ENCODE assay signal across 16 cellular contexts in genomic region chr7:45712057-45712689, GRCh38.
"Had no signal": no experiment of that assay in that cellular context is flagged by ENCODE, and none has a peak within 500 bp of the region (broad histone marks: within the 10 kb centered on the region; RNA-seq: fewer than 3 reads in every experiment).

No MANE protein-coding gene starts in this region.

- H3K9me3 Mint-ChIP-seq: activated naive CD4-positive, alpha-beta T cell treated with anti-CD3 and anti-CD28 coated beads for 36 hours; neural crest cell had no signal

- H3K27ac Mint-ChIP-seq: activated naive CD4-positive, alpha-beta T cell treated with anti-CD3 and anti-CD28 coated beads for 36 hours had no signal

- H3K9me3 ChIP-seq: adrenal gland, gastroesophageal sphincter, heart right ventricle, lower lobe of right lung, thyroid gland, uterus had no signal

- H3K27me3 ChIP-seq: adrenal gland, cardiac muscle cell, gastroesophageal sphincter, heart right ventricle, thyroid gland, uterus had no signal

- H3K4me1 Mint-ChIP-seq: neural crest cell had no signal

- ATAC-seq: gastroesophageal sphincter, heart right ventricle, left colon, lower lobe of right lung had no signal

- H3K4me1 ChIP-seq: adrenal gland, gastroesophageal sphincter, thyroid gland, uterus had no signal

- H3K36me3 ChIP-seq: lower lobe of right lung, thyroid gland, uterus had no signal

- H3K4me3 ChIP-seq: adrenal gland, cardiac muscle cell, gastroesophageal sphincter, heart right ventricle, lower lobe of right lung, thyroid gland, uterus had no signal

- DNase-seq: activated CD4-positive, CD25-positive, alpha-beta regulatory T cell; activated CD8-positive, alpha-beta memory T cell treated with anti-CD3 and anti-CD28 coated beads, Interleukin-2, amount 50 U/mL, for 48 hours; activated naive CD4-positive, alpha-beta T cell treated with anti-CD3 and anti-CD28 coated beads for 36 hours; erythroblast; heart right ventricle; lower lobe of right lung; stimulated activated CD4-positive, alpha-beta T cell treated with anti-CD3 and anti-CD28 coated beads, Interleukin-12 subunit alpha, Interleukin-12 subunit beta, amount 100 ng/mL, for 4 hours; stimulated activated CD4-positive, alpha-beta T cell treated with anti-CD3 and anti-CD28 coated beads, Interleukin-2, amount 100 ng/mL, for 24 hours; T-helper 2 cell; thyroid gland; uterus had no signal

- H3K27ac ChIP-seq: adrenal gland, cardiac muscle cell, gastroesophageal sphincter, heart right ventricle, lower lobe of right lung, thyroid gland, uterus had no signal

- H3K4me3 Mint-ChIP-seq: activated naive CD4-positive, alpha-beta T cell treated with anti-CD3 and anti-CD28 coated beads for 36 hours; neural crest cell had no signal
